ENCODE assay signal across 18 cellular contexts in genomic region chr10:11335881-11336430, GRCh38.
DNase-seq lines count a peak whose midpoint lies in the region; ATAC-seq, FAIRE-seq and TF ChIP-seq lines count a peak whose summit lies in the region.
"Had no signal": no experiment of that assay in that cellular context is flagged by ENCODE, and none has a peak within 500 bp of the region (broad histone marks: within the 10 kb centered on the region; RNA-seq: fewer than 3 reads in every experiment).

No MANE protein-coding gene starts in this region.

- TF ChIP-seq POLR2A in GM12891 (IDR thresholded peaks at IDR 0.05; ENCODE audit: low read depth, low read length) = no peak; the same call in 1 of the 2 replicates

- no peaks in the 10 kb centered on the region for H3K27me3 ChIP-seq in BLaER1 treated with 17β-estradiol and CSF1 and Interleukin-3, amounts not matched to agents 10 nM and 100 nM
- no peaks in the 10 kb centered on the region for H3K27me3 ChIP-seq in smooth muscle cell (ENCODE audit: low read depth)

- no peaks in the 10 kb centered on the region for H3K9me3 Mint-ChIP-seq in central memory CD8-positive, alpha-beta T cell
- no peaks in the 10 kb centered on the region for H3K9me3 Mint-ChIP-seq in natural killer cell treated with Interleukin-12 subunit alpha and Interleukin-12 subunit beta and Interleukin-15 and Interleukin-18, amount 100 ng/mL, for 72 hours
- H3K9me3 Mint-ChIP-seq: mesothelial cell of epicardium had no signal

- no peaks in the 10 kb centered on the region for H3K9me3 ChIP-seq in BLaER1 treated with 17β-estradiol and CSF1 and Interleukin-3, amounts not matched to agents 10 nM and 100 nM (replicated peaks in 1 of 11)
- H3K9me3 ChIP-seq in smooth muscle cell (replicated peaks; ENCODE audit: low read depth) = no peaks in the 10 kb centered on the region

- 94% methylated on average over 12 of the region's 12 CpGs for WGBS in smooth muscle cell (ENCODE audit: low lambda C conversion rate)

- peaks cover 30% of the 10 kb centered on the region for H3K4me1 Mint-ChIP-seq in central memory CD8-positive, alpha-beta T cell
- peaks cover 8 to 39% of the 10 kb centered on the region in 2 donors for H3K4me1 Mint-ChIP-seq in natural killer cell treated with Interleukin-12 subunit alpha and Interleukin-12 subunit beta and Interleukin-15 and Interleukin-18, amount 100 ng/mL, for 72 hours (ENCODE audit: low read depth in 2 of 2)

- H3K27ac ChIP-seq in BLaER1 treated with 17β-estradiol and CSF1 and Interleukin-3, amounts not matched to agents 10 nM and 100 nM = peak overlapping the region in 7 of 11 experiments; percentile 1 to 41 (median 27); a peak in 7 of 22 replicates
- H3K27ac ChIP-seq in smooth muscle cell (ENCODE audit: low read depth) = no peak overlapping the region
- H3K27ac ChIP-seq: coronary artery, WERI-Rb-1 had no signal

- no peak overlapping the region for H3K4me3 Mint-ChIP-seq in central memory CD8-positive, alpha-beta T cell
- no peak overlapping the region for H3K4me3 Mint-ChIP-seq in natural killer cell treated with Interleukin-12 subunit alpha and Interleukin-12 subunit beta and Interleukin-15 and Interleukin-18, amount 100 ng/mL, for 72 hours
- H3K4me3 Mint-ChIP-seq: mesothelial cell of epicardium had no signal

- H3K36me3 Mint-ChIP-seq in central memory CD8-positive, alpha-beta T cell (ENCODE audit: insufficient read depth) = peaks cover 63% of the 10 kb centered on the region
- peaks cover 31% of the 10 kb centered on the region for H3K36me3 Mint-ChIP-seq in natural killer cell treated with Interleukin-12 subunit alpha and Interleukin-12 subunit beta and Interleukin-15 and Interleukin-18, amount 100 ng/mL, for 72 hours
- H3K36me3 Mint-ChIP-seq: mesothelial cell of epicardium had no signal

- no peak for ATAC-seq in central memory CD8-positive, alpha-beta T cell (replicated peaks; ENCODE audit: extremely low read depth, poor library complexity, severe bottlenecking)
- no peak for ATAC-seq in natural killer cell treated with Interleukin-12 subunit alpha and Interleukin-12 subunit beta and Interleukin-15 and Interleukin-18, amount 100 ng/mL, for 72 hours
- no peak for ATAC-seq in SK-N-SH treated with all-trans-retinoic acid at 6 μM for 48 hours

- H3K36me3 ChIP-seq in BLaER1 treated with 17β-estradiol and CSF1 and Interleukin-3, amounts not matched to agents 10 nM and 100 nM = peaks cover 24 to 43% (median 38%) of the 10 kb centered on the region in 11 experiments; a peak in 21 of 22 replicates
- no peaks in the 10 kb centered on the region for H3K36me3 ChIP-seq in smooth muscle cell (ENCODE audit: low read depth)
- H3K36me3 ChIP-seq: WERI-Rb-1 had no signal

- H3K27me3 Mint-ChIP-seq in central memory CD8-positive, alpha-beta T cell = no peaks in the 10 kb centered on the region
- H3K27me3 Mint-ChIP-seq in natural killer cell treated with Interleukin-12 subunit alpha and Interleukin-12 subunit beta and Interleukin-15 and Interleukin-18, amount 100 ng/mL, for 72 hours = no peaks in the 10 kb centered on the region

- peak overlapping the region; percentile 35 to 71 (median 59); a peak in 21 of 22 replicates for H3K4me2 ChIP-seq in BLaER1 treated with 17β-estradiol and CSF1 and Interleukin-3, amounts not matched to agents 10 nM and 100 nM
- H3K4me2 ChIP-seq in smooth muscle cell = no peak overlapping the region

- H3K4me3 ChIP-seq in BLaER1 treated with 17β-estradiol and CSF1 and Interleukin-3, amounts not matched to agents 10 nM and 100 nM = no peak overlapping the region
- H3K4me3 ChIP-seq in smooth muscle cell = no peak overlapping the region
- H3K4me3 ChIP-seq: coronary artery had no signal

- H3K4me1 ChIP-seq in BLaER1 treated with 17β-estradiol and CSF1 and Interleukin-3, amounts not matched to agents 10 nM and 100 nM = peaks cover 35 to 75% (median 65%) of the 10 kb centered on the region in 10 experiments
- H3K4me1 ChIP-seq in smooth muscle cell (ENCODE audit: low read depth) = peaks cover 29% of the 10 kb centered on the region

- no peak overlapping the region for H2AFZ ChIP-seq in smooth muscle cell (ENCODE audit: low read depth)

- DNase-seq in GM12891 (ENCODE audit: insufficient read length, low spot score) (no peak), C1 segment of cervical spinal cord (lab: John Stamatoyannopoulos, UW) (no peak), occipital lobe (lab: John Stamatoyannopoulos, UW) (no peak), smooth muscle cell (lab: John Stamatoyannopoulos, UW; ENCODE audit: unreplicated experiment) (no peak)
- no peak for DNase-seq in central memory CD8-positive, alpha-beta T cell (ENCODE audit: low spot score in 2 of 2)
- no peak for DNase-seq in natural killer cell treated with Interleukin-12 subunit alpha and Interleukin-12 subunit beta and Interleukin-15 and Interleukin-18, amount 100 ng/mL, for 72 hours (ENCODE audit: low spot score)
- DNase-seq: activated gamma-delta T cell treated with Interleukin-2 at 50 U/mL for 16 hours, Karpas-422, NCI-H1092 treated with DMSO at 0.1 percent for 48 hours, NCI-H524 treated with DMSO at 0.1 percent for 48 hours, SHP77, T-helper 1 cell, WERI-Rb-1 had no signal

- H4K20me1 ChIP-seq in BLaER1 treated with 17β-estradiol and CSF1 and Interleukin-3, amounts not matched to agents 10 nM and 100 nM = peaks cover 0 to 35% (median 8%) of the 10 kb centered on the region in 11 experiments; a peak in 9 of 22 replicates
- no peaks in the 10 kb centered on the region for H4K20me1 ChIP-seq in smooth muscle cell (ENCODE audit: low read depth)

- TF ChIP-seq CTCF in smooth muscle cell (IDR thresholded peaks at IDR 0.05; ENCODE audit: borderline replicate concordance, insufficient read depth, poor library complexity, severe bottlenecking) = no peak

- peak overlapping the region; percentile 20 for H3K27ac Mint-ChIP-seq in central memory CD8-positive, alpha-beta T cell (ENCODE audit: low read depth)
- H3K27ac Mint-ChIP-seq in natural killer cell treated with Interleukin-12 subunit alpha and Interleukin-12 subunit beta and Interleukin-15 and Interleukin-18, amount 100 ng/mL, for 72 hours = peak overlapping the region; percentile 75 to 81
- H3K27ac Mint-ChIP-seq: mesothelial cell of epicardium had no signal

- H3F3A ChIP-seq in smooth muscle cell (ENCODE audit: low read depth) = peaks cover 5% of the 10 kb centered on the region

- peak; percentile 86 for FAIRE-seq in GM12891 (lab: Jason Lieb, UNC)
- FAIRE-seq: D721Med had no signal

- no peak overlapping the region; a peak in 1 of 22 replicates for H3K9ac ChIP-seq in BLaER1 treated with 17β-estradiol and CSF1 and Interleukin-3, amounts not matched to agents 10 nM and 100 nM
- no peak overlapping the region for H3K9ac ChIP-seq in smooth muscle cell (ENCODE audit: low read depth)

- H3K79me2 ChIP-seq in smooth muscle cell (ENCODE audit: low read depth) = no peaks in the 10 kb centered on the region

TF ChIP-seq in GM12891, 5 proteins besides CTCF, POLR2A, EP300 and RAD21:
- TF ChIP-seq SPI1 (IDR thresholded peaks at IDR 0.05; ENCODE audit: low read depth, low read length) (no peak), TAF1 (IDR thresholded peaks at IDR 0.05; ENCODE audit: low read depth, low read length) (no peak), POU2F2 (IDR thresholded peaks at IDR 0.05; ENCODE audit: low read depth, low read length) (0 out of 2 replicates have a peak, but pooled peaks have one; percentile 16), POLR2AphosphoS5 (IDR thresholded peaks at IDR 0.05; ENCODE audit: low read depth, low read length) (0 out of 2 replicates have a peak, but pooled peaks have one; percentile 84)

TF ChIP-seq in SK-N-SH treated with all-trans-retinoic acid at 6 μM for 48 hours, 23 proteins besides CTCF, POLR2A, EP300 and RAD21:
- TF ChIP-seq ZNF70 (CRISPR knock-in tag; IDR thresholded peaks at IDR 0.05) (no peak), PPARA (CRISPR knock-in tag; IDR thresholded peaks at IDR 0.05; ENCODE audit: borderline replicate concordance) (no peak), BACH2 (CRISPR knock-in tag; IDR thresholded peaks at IDR 0.05; ENCODE audit: borderline replicate concordance) (no peak), ISL1 (CRISPR knock-in tag; IDR thresholded peaks at IDR 0.05) (no peak), TCF4 (CRISPR knock-in tag; IDR thresholded peaks at IDR 0.05; ENCODE audit: borderline replicate concordance) (no peak), PATZ1 (CRISPR knock-in tag; IDR thresholded peaks at IDR 0.05; ENCODE audit: borderline replicate concordance) (no peak), SNAI2 (CRISPR knock-in tag; IDR thresholded peaks at IDR 0.05) (no peak), OSR1 (CRISPR knock-in tag; IDR thresholded peaks at IDR 0.05) (no peak), ESRRG (CRISPR knock-in tag; IDR thresholded peaks at IDR 0.05) (no peak), ZC3H10 (CRISPR knock-in tag; IDR thresholded peaks at IDR 0.05) (no peak), POU6F1 (CRISPR knock-in tag; IDR thresholded peaks at IDR 0.05; ENCODE audit: borderline replicate concordance, low read depth) (no peak)
TF ChIP-seq in SK-N-SH treated with all-trans-retinoic acid at 6 μM for 48 hours: peak in this region for 0.
